27 cellular contexts compared by ENCODE assay signal in genomic region chr21:28427356-28428022, GRCh38.
DNase-seq lines count a peak whose midpoint lies in the region; ATAC-seq and TF ChIP-seq lines count a peak whose summit lies in the region.
"Had no signal": no experiment of that assay in that cellular context is flagged by ENCODE, and none has a peak within 500 bp of the region (broad histone marks: within the 10 kb centered on the region; RNA-seq: fewer than 3 reads in every experiment).

No MANE protein-coding gene starts in this region.

- TF ChIP-seq CTCF in RWPE1 (conservative IDR thresholded peaks at IDR 0.05; ENCODE audit: low read depth) (no peak), fibroblast of mammary gland (conservative IDR thresholded peaks at IDR 0.05; ENCODE audit: control insufficient read depth, insufficient read depth, low read depth, low read length) (no peak), osteoblast (IDR thresholded peaks at IDR 0.05; ENCODE audit: extremely low read depth, low read depth, low read length) (no peak)

- H3K4me1 Mint-ChIP-seq in activated CD4-positive, alpha-beta memory T cell treated with anti-CD3 and anti-CD28 coated beads, Interleukin-2, amount 10 ng/mL, durations not matched to agents 7 days and 5 days = no peaks in the 10 kb centered on the region
- H3K4me1 Mint-ChIP-seq: brain, WTC11 had no signal

- H3K27ac Mint-ChIP-seq in activated CD4-positive, alpha-beta memory T cell treated with anti-CD3 and anti-CD28 coated beads, Interleukin-2, amount 10 ng/mL, durations not matched to agents 7 days and 5 days = no peak overlapping the region
- H3K27ac Mint-ChIP-seq: CD4-positive, alpha-beta T cell; WTC11 had no signal

- CTCF ChIA-PET in RWPE1 (lab: Yijun Ruan, JAX) = interaction anchor here (0.6 kb wide), 1 partner anchor 150 kb away, joined by 4 read pairs; no protein-coding TSS in a partner anchor
- CTCF ChIA-PET in activated CD4-positive, alpha-beta memory T cell treated with anti-CD3 and anti-CD28 coated beads, Interleukin-2, amount 10 ng/mL, durations not matched to agents 7 days and 5 days (lab: Charles Lee) = no interaction called here

- no peaks in the 10 kb centered on the region for H3K27me3 Mint-ChIP-seq in activated CD4-positive, alpha-beta memory T cell treated with anti-CD3 and anti-CD28 coated beads, Interleukin-2, amount 10 ng/mL, durations not matched to agents 7 days and 5 days
- H3K27me3 Mint-ChIP-seq: brain; CD4-positive, alpha-beta T cell had no signal

- no peaks in the 10 kb centered on the region for H3K27me3 ChIP-seq in osteoblast (ENCODE audit: insufficient read depth, low read length)
- no peaks in the 10 kb centered on the region for H3K27me3 ChIP-seq in effector memory CD4-positive, alpha-beta T cell (replicated peaks; ENCODE audit: control insufficient read depth, insufficient read depth, low read length, poor library complexity, severe bottlenecking)
- H3K27me3 ChIP-seq: hepatocyte, neutrophil, spleen had no signal

- H4K20me1 ChIP-seq in osteoblast (ENCODE audit: insufficient read depth, low read length) = no peaks in the 10 kb centered on the region

- POLR2A ChIA-PET in RWPE1 (lab: Yijun Ruan, JAX; ENCODE audit: low non-redundant PET) = no interaction called here
- POLR2A ChIA-PET in activated CD4-positive, alpha-beta memory T cell treated with anti-CD3 and anti-CD28 coated beads, Interleukin-2, amount 10 ng/mL, durations not matched to agents 7 days and 5 days (lab: Charles Lee) = no interaction called here

- H3K4me3 ChIP-seq in fibroblast of mammary gland (ENCODE audit: control insufficient read depth, low read depth, low read length) (no peak overlapping the region), osteoblast (ENCODE audit: insufficient read depth, low read length) (no peak overlapping the region)
- no peak overlapping the region for H3K4me3 ChIP-seq in effector memory CD4-positive, alpha-beta T cell (ENCODE audit: insufficient read depth, low read depth, low read length, poor library complexity, severe bottlenecking)
- H3K4me3 ChIP-seq: coronary artery, hepatocyte, spleen, thoracic aorta had no signal

- H3K4me3 Mint-ChIP-seq in activated CD4-positive, alpha-beta memory T cell treated with anti-CD3 and anti-CD28 coated beads, Interleukin-2, amount 10 ng/mL, durations not matched to agents 7 days and 5 days = no peak overlapping the region
- H3K4me3 Mint-ChIP-seq: brain; CD4-positive, alpha-beta T cell; WTC11 had no signal

- peaks cover 45% of the 10 kb centered on the region for H3K4me1 ChIP-seq in osteoblast (ENCODE audit: insufficient read depth, low read length)
- no peaks in the 10 kb centered on the region for H3K4me1 ChIP-seq in effector memory CD4-positive, alpha-beta T cell (ENCODE audit: control insufficient read depth, insufficient read depth, low read length, poor library complexity, severe bottlenecking)
- H3K4me1 ChIP-seq: spleen had no signal

- no peaks in the 10 kb centered on the region for H3K36me3 ChIP-seq in osteoblast (ENCODE audit: insufficient read depth, low read length)
- H3K36me3 ChIP-seq in effector memory CD4-positive, alpha-beta T cell (ENCODE audit: control insufficient read depth, insufficient read depth, low read length) = no peaks in the 10 kb centered on the region
- H3K36me3 ChIP-seq: neutrophil, spleen, thoracic aorta had no signal

- H3K27ac ChIP-seq in RWPE1 (no peak overlapping the region), osteoblast (ENCODE audit: low read depth, low read length) (peak overlapping the region; percentile 59)
- no peak overlapping the region for H3K27ac ChIP-seq in effector memory CD4-positive, alpha-beta T cell (ENCODE audit: insufficient read depth, low read length, poor library complexity, severe bottlenecking)
- H3K27ac ChIP-seq: coronary artery, hepatocyte, neutrophil, spleen, thoracic aorta had no signal

- DNase-seq in GM03348 (ENCODE audit: low spot score) = peak; percentile 40
- DNase-seq in RWPE1 (ENCODE audit: low spot score) = peak; percentile 9
- DNase-seq in fibroblast of mammary gland (ENCODE audit: low read depth) = peak; percentile 45
- no peak for DNase-seq in osteoblast (ENCODE audit: insufficient read length, low spot score, missing footprints)
- DNase-seq in NCI-H748 treated with DMSO at 0.1 percent for 48 hours (lab: John Stamatoyannopoulos, UW) = no peak
- DNase-seq in effector memory CD4-positive, alpha-beta T cell = no peak
- no peak for DNase-seq in activated CD4-positive, alpha-beta memory T cell treated with anti-CD3 and anti-CD28 coated beads, Interleukin-2, amount 10 ng/mL, durations not matched to agents 7 days and 5 days
- DNase-seq: activated CD4-positive, alpha-beta T cell treated with anti-CD3 and anti-CD28 coated beads, Interleukin-2, amount 50 U/mL, for 4 hours; activated effector memory CD4-positive, alpha-beta T cell treated with Interleukin-2 at 50 U/mL for 16 hours; CD4-positive, alpha-beta T cell; DMS153; foreskin melanocyte; GF-D8; islet precursor cell; NCI-H1694 treated with DMSO at 0.1 percent for 48 hours; NCI-H69; spleen; stimulated activated CD4-positive, alpha-beta T cell treated with anti-CD3 and anti-CD28 coated beads, Interleukin-4, amount 100 ng/mL, for 24 hours; stimulated activated naive CD4-positive, alpha-beta T cell treated with Interleukin-2 at 50 U/mL for 16 hours; T1000 had no signal

- H2AFZ ChIP-seq in osteoblast (ENCODE audit: low read length) = no peak overlapping the region
- H2AFZ ChIP-seq: hepatocyte had no signal

- no peaks in the 10 kb centered on the region for H3K36me3 Mint-ChIP-seq in activated CD4-positive, alpha-beta memory T cell treated with anti-CD3 and anti-CD28 coated beads, Interleukin-2, amount 10 ng/mL, durations not matched to agents 7 days and 5 days (ENCODE audit: low read depth)
- H3K36me3 Mint-ChIP-seq: brain, WTC11 had no signal

- H3K9me3 ChIP-seq in osteoblast (ENCODE audit: low read depth, low read length) = no peaks in the 10 kb centered on the region
- H3K9me3 ChIP-seq in effector memory CD4-positive, alpha-beta T cell (ENCODE audit: control insufficient read depth, low read length) = no peaks in the 10 kb centered on the region
- H3K9me3 ChIP-seq: neutrophil, spleen, thoracic aorta had no signal

- no peak overlapping the region for H3K4me2 ChIP-seq in osteoblast (ENCODE audit: insufficient read depth, low read length)
- H3K4me2 ChIP-seq: hepatocyte had no signal

- H3K79me2 ChIP-seq in osteoblast (ENCODE audit: insufficient read depth, low read length) = no peaks in the 10 kb centered on the region
- H3K79me2 ChIP-seq: hepatocyte had no signal

- no peak for ATAC-seq in HG03045 (IDR thresholded peaks at IDR 0.05; ENCODE audit: unreplicated experiment)
- ATAC-seq: WTC11 had no signal

- no peaks in the 10 kb centered on the region for H3K9me3 Mint-ChIP-seq in activated CD4-positive, alpha-beta memory T cell treated with anti-CD3 and anti-CD28 coated beads, Interleukin-2, amount 10 ng/mL, durations not matched to agents 7 days and 5 days
- H3K9me3 Mint-ChIP-seq: brain; CD4-positive, alpha-beta T cell had no signal

Comparison
In these comparisons a context has a peak if more than half of its experiments do, and no peak if none do; other contexts are left out.
1. DNase-seq: peak in GM03348 (single experiment), RWPE1 (single experiment) and fibroblast of mammary gland (single experiment); none in osteoblast (single experiment), NCI-H748 treated with DMSO at 0.1 percent for 48 hours (single experiment), effector memory CD4-positive, alpha-beta T cell (0 of 3) and activated CD4-positive, alpha-beta memory T cell treated with anti-CD3 and anti-CD28 coated beads, Interleukin-2, amount 10 ng/mL, durations not matched to agents 7 days and 5 days (single experiment).